25 cellular contexts compared by ENCODE assay signal in the genomic region with DNA sequence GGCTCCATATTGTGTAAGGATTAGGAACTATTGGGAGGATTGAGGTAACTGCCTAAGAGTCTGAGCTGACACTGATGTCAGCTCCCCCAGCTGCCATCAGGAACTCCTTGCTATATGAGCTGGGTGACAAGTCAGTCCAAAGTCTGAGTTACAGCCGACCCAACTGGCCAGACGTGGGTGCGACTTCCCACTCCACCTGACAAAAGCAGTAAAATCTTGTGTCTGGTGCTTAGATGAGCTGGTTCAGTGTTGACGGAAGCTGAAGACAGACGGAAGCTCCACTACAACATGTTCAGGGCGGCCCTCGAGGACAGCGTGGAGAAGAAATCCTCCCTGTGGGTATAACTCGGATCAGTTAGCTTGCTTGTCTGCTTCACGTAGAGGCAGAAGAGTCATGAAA. TPM values are rescaled to one million over a fixed set of nuclear protein-coding genes. Genes with fewer than 3 reads are reported as not detected.
DNase-seq lines count a peak whose midpoint lies in the region; ATAC-seq, FAIRE-seq and TF ChIP-seq lines count a peak whose summit lies in the region.
"Had no signal": no experiment of that assay in that cellular context is flagged by ENCODE, and none has a peak within 500 bp of the region (broad histone marks: within the 10 kb centered on the region; RNA-seq: fewer than 3 reads in every experiment).

No MANE protein-coding gene starts in this region.

- CTCF ChIA-PET in Caco-2 (lab: Charles Lee): no interaction called here

- H3K4me3 ChIP-seq in Caco-2 (ENCODE audit: low read depth, low read length): peak overlapping the region; percentile 34
- H3K4me3 ChIP-seq in small intestine (ENCODE audit: low read depth in 1 of 2, low read length in 2 of 2): peak overlapping the region in 1 of 2 donors; percentile 31
- no peak overlapping the region for H3K4me3 ChIP-seq in foreskin fibroblast (ENCODE audit: low read depth in 1 of 2, low read length in 2 of 2)
- H3K4me3 ChIP-seq: A549, GM23248, HAP-1, SK-N-MC had no signal

- POLR2A ChIA-PET in Caco-2 (lab: Charles Lee): interaction anchor here (0.5 to 2.0 kb wide), 3 partner anchors 13 to 27 kb away, joined by 3 to 12 read pairs (median 3); a partner anchor contains a TSS

- H3K27ac ChIP-seq in small intestine (ENCODE audit: low read depth in 1 of 2, low read length in 1 of 2): peak overlapping the region; percentile 34 to 37
- H3K27ac ChIP-seq: A549, GM23248, HL-60, KMS-11, RWPE1, SK-N-MC had no signal

- H3K4me1 Mint-ChIP-seq in Caco-2 (ENCODE audit: low read depth, unreplicated experiment) (peaks cover 9% of the 10 kb centered on the region), natural killer cell (no peaks in the 10 kb centered on the region)
- H3K4me1 Mint-ChIP-seq in activated naive CD8-positive, alpha-beta T cell treated with anti-CD3 and anti-CD28 coated beads, Interleukin-2, amount 50 U/mL, for 24 hours: peaks cover 3% of the 10 kb centered on the region

- H3K4me1 ChIP-seq in Caco-2 (no peaks in the 10 kb centered on the region; the same call in 1 of the 2 replicates), small intestine (ENCODE audit: control insufficient read depth in 2 of 2, insufficient read depth in 1 of 2, low read depth in 1 of 2, low read length in 1 of 2) (peaks cover 0 to 2% of the 10 kb centered on the region in 2 donors)
- H3K4me1 ChIP-seq: A549, HAP-1 had no signal

- H3K36me3 Mint-ChIP-seq in Caco-2 (ENCODE audit: insufficient read depth, unreplicated experiment): no peaks in the 10 kb centered on the region
- no peaks in the 10 kb centered on the region for H3K36me3 Mint-ChIP-seq in natural killer cell
- H3K36me3 Mint-ChIP-seq in activated naive CD8-positive, alpha-beta T cell treated with anti-CD3 and anti-CD28 coated beads, Interleukin-2, amount 50 U/mL, for 24 hours (ENCODE audit: low read depth): no peaks in the 10 kb centered on the region
- H3K36me3 Mint-ChIP-seq: CD4-positive, CD25-positive, alpha-beta regulatory T cell had no signal

- WGBS in small intestine, 3 donors: 17 to 63% (median 43%) methylated on average over 10 of the region's 10 CpGs

- no peaks in the 10 kb centered on the region for H3K9me3 Mint-ChIP-seq in Caco-2 (ENCODE audit: unreplicated experiment)
- no peaks in the 10 kb centered on the region for H3K9me3 Mint-ChIP-seq in natural killer cell
- H3K9me3 Mint-ChIP-seq in activated naive CD8-positive, alpha-beta T cell treated with anti-CD3 and anti-CD28 coated beads, Interleukin-2, amount 50 U/mL, for 24 hours: no peaks in the 10 kb centered on the region

- TSS peak; percentile 28 for BruUV-seq in Caco-2 (replicated peaks; lab: Mats Ljungman, UMichigan)

- H3K27me3 Mint-ChIP-seq in Caco-2 (ENCODE audit: insufficient read depth, unreplicated experiment): no peaks in the 10 kb centered on the region
- peaks cover 35 to 41% of the 10 kb centered on the region in 2 donors for H3K27me3 Mint-ChIP-seq in natural killer cell (ENCODE audit: low read depth in 2 of 2)
- H3K27me3 Mint-ChIP-seq in activated naive CD8-positive, alpha-beta T cell treated with anti-CD3 and anti-CD28 coated beads, Interleukin-2, amount 50 U/mL, for 24 hours: peaks cover 25% of the 10 kb centered on the region

- no peak for ATAC-seq in natural killer cell
- ATAC-seq in activated naive CD8-positive, alpha-beta T cell treated with anti-CD3 and anti-CD28 coated beads, Interleukin-2, amount 50 U/mL, for 24 hours: no peak
- ATAC-seq: A549 had no signal

- DNase-seq in Caco-2 (peak; percentile 36 to 48), OCI-M1 (lab: John Stamatoyannopoulos, UW) (peak; percentile 32), iPS-NIHi7 (ENCODE audit: extremely low spot score) (peak; percentile 8), small intestine (peak; percentile 92), foreskin fibroblast (no peak), natural killer cell (no peak)
- no peak for DNase-seq in activated naive CD8-positive, alpha-beta T cell treated with anti-CD3 and anti-CD28 coated beads, Interleukin-2, amount 50 U/mL, for 24 hours
- DNase-seq: CD4-positive, CD25-positive, alpha-beta regulatory T cell; COR-L47; DMS 273 treated with DMSO at 0.1 percent for 48 hours; DMS79 treated with DMSO at 0.1 percent for 48 hours; GM23248; NCI-H1105; NCI-H146; NCI-H2029 treated with DMSO at 0.1 percent for 48 hours; NCI-H345; NCI-H524; SHP77 treated with DMSO at 0.1 percent for 48 hours; SW 1271 had no signal

- H3K27ac Mint-ChIP-seq in Caco-2 (ENCODE audit: unreplicated experiment) (peak overlapping the region; percentile 76), natural killer cell (no peak overlapping the region)
- H3K27ac Mint-ChIP-seq in activated naive CD8-positive, alpha-beta T cell treated with anti-CD3 and anti-CD28 coated beads, Interleukin-2, amount 50 U/mL, for 24 hours: no peak overlapping the region

- FAIRE-seq in small intestine (lab: Jason Lieb, UNC): no peak
- FAIRE-seq: A549 had no signal

- H3K9me3 ChIP-seq in Caco-2 (no peaks in the 10 kb centered on the region), small intestine (ENCODE audit: control insufficient read depth, low read depth) (no peaks in the 10 kb centered on the region)
- H3K9me3 ChIP-seq: A549, HAP-1 had no signal

- H3K36me3 ChIP-seq in Caco-2 (ENCODE audit: control insufficient read depth, insufficient read depth, low read length): no peaks in the 10 kb centered on the region
- H3K36me3 ChIP-seq in small intestine (ENCODE audit: control insufficient read depth in 2 of 2, insufficient read depth in 2 of 2, low read length in 2 of 2): no peaks in the 10 kb centered on the region
- H3K36me3 ChIP-seq: HAP-1 had no signal

- TF ChIP-seq CTCF in Caco-2 (IDR thresholded peaks at IDR 0.05; ENCODE audit: insufficient read depth in 1 of 2, low read depth in 1 of 2, low read length in 1 of 2, severe bottlenecking in 1 of 2, unreplicated experiment in 1 of 2) (no peak), foreskin fibroblast (IDR thresholded peaks at IDR 0.05; ENCODE audit: low read depth, low read length) (no peak), natural killer cell (IDR thresholded peaks at IDR 0.05) (no peak)

- H3K27me3 ChIP-seq in Caco-2 (replicated peaks; ENCODE audit: control insufficient read depth, insufficient read depth, low read length): no peaks in the 10 kb centered on the region
- H3K27me3 ChIP-seq in small intestine (ENCODE audit: control insufficient read depth in 2 of 2, insufficient read depth in 2 of 2, low read length in 2 of 2): no peaks in the 10 kb centered on the region

- peak overlapping the region; percentile 73 for H3K4me3 Mint-ChIP-seq in Caco-2 (ENCODE audit: unreplicated experiment)
- no peak overlapping the region for H3K4me3 Mint-ChIP-seq in natural killer cell
- H3K4me3 Mint-ChIP-seq in activated naive CD8-positive, alpha-beta T cell treated with anti-CD3 and anti-CD28 coated beads, Interleukin-2, amount 50 U/mL, for 24 hours: no peak overlapping the region
- H3K4me3 Mint-ChIP-seq: CD4-positive, CD25-positive, alpha-beta regulatory T cell had no signal

- intact Hi-C loops in Caco-2 (cut with micrococcal nuclease; ENCODE audit: unreplicated experiment) (no loop called here), natural killer cell (cut with micrococcal nuclease) (loop anchor here (5.0 kb wide), 1 partner anchor 286 kb away; no protein-coding TSS in a partner anchor)

RNA-seq across cellular contexts. Expression of a gene that starts 22.8 kb away (rescaled TPM):
- total RNA-seq in Caco-2 (2022): 6.2 and 6.6 TPM in 2 replicates
- polyA plus RNA-seq in small intestine: 1 to 10 TPM in 1 of 3 donors, under 1 TPM in 1, not detected in 1; under 0.01 to 1.8 TPM
- not detected for total RNA-seq in natural killer cell
- total RNA-seq: GM23248 had no signal

RNA-seq across cellular contexts. Expression of a gene that starts 27.6 kb away (rescaled TPM):
- 47.7 and 53.0 TPM in 2 replicates for total RNA-seq in Caco-2 (2022)
- polyA plus RNA-seq in small intestine: 10 to 100 TPM; 12.7 to 23.3 (median 21.9) TPM
- total RNA-seq in natural killer cell: 10 to 100 TPM; 38.7 to 47.6 (median 46.0) TPM

Comparison
In these comparisons a context has a peak if more than half of its experiments do, and no peak if none do; other contexts are left out.
1. DNase-seq: peak in Caco-2 (2 of 2), OCI-M1 (single experiment), iPS-NIHi7 (single experiment) and small intestine (single experiment); none in foreskin fibroblast (0 of 2), natural killer cell (single experiment) and activated naive CD8-positive, alpha-beta T cell treated with anti-CD3 and anti-CD28 coated beads, Interleukin-2, amount 50 U/mL, for 24 hours (single experiment).